ENCODE assay signal across 31 cellular contexts in genomic region chr4:162787120-162787519, GRCh38.
DNase-seq lines count a peak whose midpoint lies in the region; ATAC-seq, FAIRE-seq and TF ChIP-seq lines count a peak whose summit lies in the region.
"Had no signal": no experiment of that assay in that cellular context is flagged by ENCODE, and none has a peak within 500 bp of the region (broad histone marks: within the 10 kb centered on the region; RNA-seq: fewer than 3 reads in every experiment).

No MANE protein-coding gene starts in this region.

- in situ Hi-C loops in HepG2 (cut with HindIII; ENCODE audit: extremely low pct_ligation_motif_present, low pct_unique_long_range_greater_than_20kb) (no loop called here), IMR-90 (cut with MboI; ENCODE audit: low sequenced_read_pairs) (no loop called here)

- no peaks in the 10 kb centered on the region for H3K4me1 ChIP-seq in HepG2 (ENCODE audit: insufficient read depth, low read length)
- H3K4me1 ChIP-seq in right lobe of liver: no peaks in the 10 kb centered on the region
- no peaks in the 10 kb centered on the region for H3K4me1 ChIP-seq in A549
- H3K4me1 ChIP-seq in IMR-90 (ENCODE audit: control insufficient read depth, insufficient read depth, low read length): no peaks in the 10 kb centered on the region
- H3K4me1 ChIP-seq: BE2C, BLaER1, Caco-2 had no signal

- no peak overlapping the region for H2BK15ac ChIP-seq in IMR-90 (ENCODE audit: low read depth, low read length)

- POLR2A ChIA-PET in HepG2 (lab: Yijun Ruan, JAX) (no interaction called here), A549 (lab: Yijun Ruan, JAX) (no interaction called here), IMR-90 (lab: Charles Lee; ENCODE audit: unreplicated experiment) (no interaction called here)

- WGBS in HepG2 (ENCODE audit: low lambda C conversion rate): 4% methylated on average over 2 of the region's 2 CpGs
- WGBS in right lobe of liver (ENCODE audit: insufficient coverage, low coverage, low lambda C conversion rate, missing lambda C conversion rate): 62% methylated on average over 2 of the region's 2 CpGs
- WGBS in A549 (ENCODE audit: missing lambda C conversion rate): 58% methylated on average over 2 of the region's 2 CpGs
- no CpG with 5 or more reads among the region's 2 CpGs for WGBS in IMR-90 (ENCODE audit: extremely low coverage in 2 of 2, insufficient read length in 1 of 2), 2 experiments

- FAIRE-seq in HepG2 (lab: Jason Lieb, UNC) (no peak), A549 (lab: Jason Lieb, UNC) (no peak)
- FAIRE-seq: A204.1 had no signal

- TF ChIP-seq RAD21 in HepG2 (CRISPR knock-in tag; IDR thresholded peaks at IDR 0.05) (no peak), A549 (conservative IDR thresholded peaks at IDR 0.05 in 1 of 2, IDR thresholded peaks at IDR 0.05 in 1 of 2) (no peak), IMR-90 (IDR thresholded peaks at IDR 0.05; ENCODE audit: low read length) (no peak)

- H3K27ac ChIP-seq in HepG2 (ENCODE audit: extremely low read length, insufficient read depth, low read length) (no peak overlapping the region), right lobe of liver (no peak overlapping the region), A549 (no peak overlapping the region), IMR-90 (ENCODE audit: insufficient read depth, low read length) (no peak overlapping the region)
- H3K27ac ChIP-seq: 22Rv1; BLaER1; BLaER1 treated with 17β-estradiol and CSF1 and Interleukin-3, amounts not matched to agents 10 nM and 100 nM; C4-2B had no signal

- no peak overlapping the region for H2BK5ac ChIP-seq in IMR-90 (ENCODE audit: low read depth, low read length, poor library complexity, severe bottlenecking)

- H4K5ac ChIP-seq in IMR-90 (ENCODE audit: low read depth, low read length): no peak overlapping the region

- no peak overlapping the region for H4K8ac ChIP-seq in IMR-90 (ENCODE audit: low read depth in 2 of 2, low read length in 2 of 2)

- H3K27me3 ChIP-seq in HepG2 (ENCODE audit: control insufficient read depth in 1 of 2, insufficient read depth in 2 of 2, low read length in 2 of 2) (no peaks in the 10 kb centered on the region), right lobe of liver (peaks cover 0 to 4% of the 10 kb centered on the region in 2 donors), IMR-90 (ENCODE audit: control insufficient read depth, insufficient read depth, low read length) (no peaks in the 10 kb centered on the region)
- H3K27me3 ChIP-seq: BE2C; BLaER1; BLaER1 treated with 17β-estradiol and CSF1 and Interleukin-3, amounts not matched to agents 10 nM and 100 nM had no signal

- no peak for TF ChIP-seq POLR2A in HepG2 (IDR thresholded peaks at IDR 0.05; ENCODE audit: insufficient read depth in 1 of 2, low read depth in 2 of 2, low read length in 2 of 2)
- TF ChIP-seq POLR2A in right lobe of liver (IDR thresholded peaks at IDR 0.05): no peak
- TF ChIP-seq POLR2A in A549 (IDR thresholded peaks at IDR 0.05; ENCODE audit: low read length): no peak
- TF ChIP-seq POLR2A in IMR-90 (IDR thresholded peaks at IDR 0.05; ENCODE audit: low read depth, low read length): no peak

- no peaks in the 10 kb centered on the region for H4K20me1 ChIP-seq in HepG2 (ENCODE audit: insufficient read depth, low read length)
- H4K20me1 ChIP-seq in IMR-90 (ENCODE audit: insufficient read depth, low read length): no peaks in the 10 kb centered on the region
- H4K20me1 ChIP-seq: BLaER1; BLaER1 treated with 17β-estradiol and CSF1 and Interleukin-3, amounts not matched to agents 10 nM and 100 nM had no signal

- no peak overlapping the region for H3K18ac ChIP-seq in IMR-90 (ENCODE audit: low read depth, low read length)

- no peak overlapping the region for H3K23ac ChIP-seq in IMR-90 (ENCODE audit: low read depth, low read length)

- CTCF ChIA-PET in HepG2 (lab: Yijun Ruan, JAX; ENCODE audit: low intra/inter-chr PET ratio, low total read pairs) (no interaction called here), A549 (lab: Yijun Ruan, JAX) (interaction anchor here (0.6 kb wide), 1 partner anchor 700 kb away, joined by 3 read pairs; no protein-coding TSS in a partner anchor), IMR-90 (lab: Yijun Ruan, JAX) (no interaction called here)

- no peaks in the 10 kb centered on the region for H3K9me1 ChIP-seq in IMR-90 (ENCODE audit: insufficient read depth, low read length)

- H2BK20ac ChIP-seq in IMR-90 (ENCODE audit: low read depth, low read length): no peak overlapping the region

- H3K79me2 ChIP-seq in HepG2 (ENCODE audit: insufficient read depth, low read length): no peaks in the 10 kb centered on the region

- H3K79me1 ChIP-seq in IMR-90 (ENCODE audit: low read depth in 1 of 2, low read length in 2 of 2): no peaks in the 10 kb centered on the region

- no peak overlapping the region for H4K91ac ChIP-seq in IMR-90 (ENCODE audit: insufficient read depth, low read depth, low read length)

- TF ChIP-seq CTCF in HepG2 (CRISPR knock-in tag; IDR thresholded peaks at IDR 0.05) (no peak), right lobe of liver (IDR thresholded peaks at IDR 0.05) (no peak), A549 (IDR thresholded peaks at IDR 0.05) (no peak), IMR-90 (conservative IDR thresholded peaks at IDR 0.05; ENCODE audit: low read depth, low read length) (no peak)

- DNase-seq in HepG2 (ENCODE audit: low spot score) (no peak), right lobe of liver (no peak), A549 (ENCODE audit: low read depth in 1 of 2, low spot score in 1 of 2) (no peak), IMR-90 (no peak), SKM-1 (lab: John Stamatoyannopoulos, UW; ENCODE audit: unreplicated experiment) (no peak)
- DNase-seq: 8988T; ACHN; AML-193; BE2C; C1 segment of cervical spinal cord; Caco-2; Calu3; CD4-positive, alpha-beta memory T cell; CD4-positive, alpha-beta T cell; CD4-positive, CD25-positive, alpha-beta regulatory T cell; CD8-positive, alpha-beta memory T cell; CD8-positive, alpha-beta T cell; COR-L47; DMS 273 treated with DMSO at 0.1 percent for 48 hours; DMS153; DMS53; DMS79; DMS79 treated with DMSO at 0.1 percent for 48 hours; DND-41; EL had no signal

- no peak overlapping the region for H3K56ac ChIP-seq in IMR-90 (ENCODE audit: extremely low read depth, insufficient read depth, low read length)

- H3K36me3 ChIP-seq in HepG2 (replicated peaks in 1 of 2; ENCODE audit: control insufficient read depth in 1 of 2, insufficient read depth in 2 of 2, low read length in 2 of 2) (no peaks in the 10 kb centered on the region), right lobe of liver (no peaks in the 10 kb centered on the region), IMR-90 (ENCODE audit: control insufficient read depth, insufficient read depth, low read length) (no peaks in the 10 kb centered on the region)
- H3K36me3 ChIP-seq: BE2C; BLaER1; BLaER1 treated with 17β-estradiol and CSF1 and Interleukin-3, amounts not matched to agents 10 nM and 100 nM had no signal

- H3K4me2 ChIP-seq in HepG2 (ENCODE audit: low read depth, low read length): no peak overlapping the region
- no peak overlapping the region for H3K4me2 ChIP-seq in A549
- H3K4me2 ChIP-seq in IMR-90 (ENCODE audit: low read depth, low read length): no peak overlapping the region
- H3K4me2 ChIP-seq: BLaER1; BLaER1 treated with 17β-estradiol and CSF1 and Interleukin-3, amounts not matched to agents 10 nM and 100 nM had no signal

- no peak overlapping the region for H2AK5ac ChIP-seq in IMR-90 (ENCODE audit: low read depth, low read length)

- H3K4me3 ChIP-seq in HepG2 (replicated peaks in 1 of 3; ENCODE audit: insufficient read depth in 1 of 3, low read depth in 2 of 3, low read length in 3 of 3) (no peak overlapping the region), right lobe of liver (no peak overlapping the region), A549 (no peak overlapping the region), IMR-90 (ENCODE audit: insufficient read depth, low read depth, low read length) (no peak overlapping the region)
- H3K4me3 ChIP-seq: BLaER1; BLaER1 treated with 17β-estradiol and CSF1 and Interleukin-3, amounts not matched to agents 10 nM and 100 nM had no signal

- H3K9me3 ChIP-seq in HepG2 (ENCODE audit: low read length) (no peaks in the 10 kb centered on the region), right lobe of liver (no peaks in the 10 kb centered on the region), A549 (no peaks in the 10 kb centered on the region), IMR-90 (ENCODE audit: control insufficient read depth, insufficient read depth, low read length) (0 out of 2 replicates have a peak, but pooled peaks cover 2% of the 10 kb centered on the region)
- H3K9me3 ChIP-seq: BE2C; BLaER1; BLaER1 treated with 17β-estradiol and CSF1 and Interleukin-3, amounts not matched to agents 10 nM and 100 nM; Caco-2 had no signal

- H3K14ac ChIP-seq in IMR-90 (replicated peaks; ENCODE audit: low read depth, low read length): no peak overlapping the region

- intact Hi-C loops in HepG2 (cut with micrococcal nuclease; ENCODE audit: unreplicated experiment) (no loop called here), right lobe of liver (cut with DNase I) (no loop called here), IMR-90 (cut with micrococcal nuclease) (no loop called here)

- TF ChIP-seq EP300 in HepG2 (IDR thresholded peaks at IDR 0.05; ENCODE audit: low read depth in 2 of 2, low read length in 2 of 2) (no peak), HepG2 (CRISPR knock-in tag; IDR thresholded peaks at IDR 0.05; ENCODE audit: borderline replicate concordance) (no peak), A549 (IDR thresholded peaks at IDR 0.05) (no peak)

- no peak overlapping the region for H3K4ac ChIP-seq in IMR-90 (ENCODE audit: low read depth, low read length)

- H3K9ac ChIP-seq in HepG2 (ENCODE audit: insufficient read depth, low read depth, low read length) (no peak overlapping the region), IMR-90 (ENCODE audit: low read depth, low read length) (no peak overlapping the region)
- H3K9ac ChIP-seq: BLaER1; BLaER1 treated with 17β-estradiol and CSF1 and Interleukin-3, amounts not matched to agents 10 nM and 100 nM had no signal

- no TSS peak for BruUV-seq in HepG2 (replicated peaks; lab: Mats Ljungman, UMichigan)
- no TSS peak for BruUV-seq in IMR-90 (replicated peaks; lab: Mats Ljungman, UMichigan)

- H2AK9ac ChIP-seq in IMR-90 (replicated peaks; ENCODE audit: low read depth, low read length, poor library complexity): no peak overlapping the region

- dilution Hi-C loops in IMR-90 (cut with HindIII; ENCODE audit: low sequenced_read_pairs, unreplicated experiment): no loop called here

- ATAC-seq in HepG2 (no peak), right lobe of liver (no peak), A549 (no peak), IMR-90 (ENCODE audit: low read depth) (no peak), HG03354 (IDR thresholded peaks at IDR 0.05; ENCODE audit: poor library complexity, severe bottlenecking, unreplicated experiment) (no peak)
- ATAC-seq: CD8-positive, alpha-beta T cell had no signal

- no peak overlapping the region for H2BK120ac ChIP-seq in IMR-90 (ENCODE audit: low read depth, low read length)

- H2AFZ ChIP-seq in HepG2 (ENCODE audit: low read length) (no peak overlapping the region), IMR-90 (replicated peaks; ENCODE audit: low read length, poor library complexity) (no peak overlapping the region)

TF ChIP-seq in A549, 52 proteins besides CTCF, POLR2A, EP300 and RAD21:
- TF ChIP-seq MAFK (IDR thresholded peaks at IDR 0.05; ENCODE audit: partially characterized antibody): peak; percentile 10
- TF ChIP-seq HDAC2 (IDR thresholded peaks at IDR 0.05): no peak

TF ChIP-seq in IMR-90, 13 proteins besides CTCF, POLR2A, EP300 and RAD21 (continues in another document):
- TF ChIP-seq MAFK (IDR thresholded peaks at IDR 0.05; ENCODE audit: low read depth, low read length): peak; percentile 34
- TF ChIP-seq BHLHE40 (IDR thresholded peaks at IDR 0.05; ENCODE audit: low read depth, low read length): no peak
